17 cellular contexts compared by ENCODE assay signal in genomic region chr4:23835814-23836478, GRCh38. TPM values are rescaled to one million over a fixed set of nuclear protein-coding genes. Genes with fewer than 3 reads are reported as not detected.
"Had no signal": no experiment of that assay in that cellular context is flagged by ENCODE, and none has a peak within 500 bp of the region (broad histone marks: within the 10 kb centered on the region; RNA-seq: fewer than 3 reads in every experiment).

No MANE protein-coding gene starts in this region.

- H3K4me1 Mint-ChIP-seq: immature natural killer cell had no signal

- ATAC-seq: activated CD4-positive, CD25-positive, alpha-beta regulatory T cell treated with anti-CD3 and anti-CD28 coated beads, Interleukin-2, amount 50 U/mL, for 24 hours; natural killer cell treated with Interleukin-12 subunit alpha and Interleukin-12 subunit beta and Interleukin-15 and Interleukin-18, amount 100 ng/mL, for 72 hours; SK-N-SH treated with all-trans-retinoic acid at 6 μM for 48 hours had no signal

- H3K4me3 Mint-ChIP-seq: immature natural killer cell; natural killer cell treated with Interleukin-12 subunit alpha and Interleukin-12 subunit beta and Interleukin-15 and Interleukin-18, amount 100 ng/mL, for 72 hours had no signal

- H3K4me3 ChIP-seq: esophagus squamous epithelium, tibial nerve had no signal

- H3K4me1 ChIP-seq: esophagus squamous epithelium, tibial nerve had no signal

- H3K36me3 ChIP-seq: brain microvascular endothelial cell, esophagus squamous epithelium, tibial nerve had no signal

- DNase-seq: activated CD4-positive, alpha-beta T cell treated with anti-CD3 and anti-CD28 coated beads, Interleukin-2, amount 50 U/mL, for 1 hour; activated naive CD4-positive, alpha-beta T cell; anterior cingulate cortex; brain microvascular endothelial cell; cerebellar nuclear complex; effector CD8-positive, alpha-beta T cell; esophagus squamous epithelium; glutamatergic neuron; immature natural killer cell; nucleus accumbens; T-helper 1 cell; T1000 had no signal

- H3K27ac Mint-ChIP-seq: immature natural killer cell; natural killer cell treated with Interleukin-12 subunit alpha and Interleukin-12 subunit beta and Interleukin-15 and Interleukin-18, amount 100 ng/mL, for 72 hours had no signal

- H3K27me3 Mint-ChIP-seq: natural killer cell treated with Interleukin-12 subunit alpha and Interleukin-12 subunit beta and Interleukin-15 and Interleukin-18, amount 100 ng/mL, for 72 hours had no signal

- H3K36me3 Mint-ChIP-seq: immature natural killer cell; natural killer cell treated with Interleukin-12 subunit alpha and Interleukin-12 subunit beta and Interleukin-15 and Interleukin-18, amount 100 ng/mL, for 72 hours had no signal

- H3K27ac ChIP-seq: brain microvascular endothelial cell, esophagus squamous epithelium, tibial nerve had no signal

- H3K27me3 ChIP-seq: brain microvascular endothelial cell, esophagus squamous epithelium, tibial nerve had no signal

RNA-seq across cellular contexts. Expression of gene PPARGC1A, which starts 53.9 kb away (rescaled TPM):
- polyA plus RNA-seq: endothelial cell of umbilical vein, immature natural killer cell had no signal
